ENCODE assay signal across 19 cellular contexts in genomic region chr1:79899914-79900313, GRCh38.
DNase-seq lines count a peak whose midpoint lies in the region; ATAC-seq, FAIRE-seq and TF ChIP-seq lines count a peak whose summit lies in the region.
"Had no signal": no experiment of that assay in that cellular context is flagged by ENCODE, and none has a peak within 500 bp of the region (broad histone marks: within the 10 kb centered on the region; RNA-seq: fewer than 3 reads in every experiment).

No MANE protein-coding gene starts in this region.

- H3K4me3 ChIP-seq in AG04450 (ENCODE audit: low read depth, low read length) (no peak overlapping the region), brain microvascular endothelial cell (ENCODE audit: low read depth, low read length) (no peak overlapping the region), keratinocyte (ENCODE audit: control insufficient read depth in 2 of 3, extremely low read depth in 1 of 3, insufficient read depth in 2 of 3, low read depth in 1 of 3, low read length in 3 of 3) (no peak overlapping the region)
- H3K4me3 ChIP-seq: SK-N-MC had no signal

- no peaks in the 10 kb centered on the region for H3K27me3 ChIP-seq in AG04450 (ENCODE audit: control insufficient read depth, insufficient read depth, low read length)
- no peaks in the 10 kb centered on the region for H3K27me3 ChIP-seq in brain microvascular endothelial cell (replicated peaks)
- no peaks in the 10 kb centered on the region for H3K27me3 ChIP-seq in keratinocyte (ENCODE audit: control insufficient read depth, extremely low read depth, insufficient read depth, low read length)

- dilution Hi-C loops in keratinocyte (cut with MboI; ENCODE audit: extremely low pct_ligation_motif_present, low sequenced_read_pairs) = no loop called here

- H3K9ac ChIP-seq in keratinocyte (ENCODE audit: control insufficient read depth, extremely low read depth, insufficient read depth, low read length) = no peak overlapping the region

- FAIRE-seq in keratinocyte (lab: Jason Lieb, UNC) = peak; percentile 32

- H3K4me2 ChIP-seq in keratinocyte (ENCODE audit: control insufficient read depth, extremely low read depth, insufficient read depth, low read depth, low read length) = no peak overlapping the region

- H3K36me3 ChIP-seq in brain microvascular endothelial cell (replicated peaks) (no peaks in the 10 kb centered on the region), keratinocyte (ENCODE audit: control insufficient read depth in 2 of 2, extremely low read depth in 1 of 2, insufficient read depth in 2 of 2, low read length in 2 of 2) (no peaks in the 10 kb centered on the region)

- ATAC-seq in HG02678 (IDR thresholded peaks at IDR 0.05; ENCODE audit: unreplicated experiment) = no peak
- ATAC-seq: stimulated activated memory B cell treated with anti-CD40 and anti-IgM and Interleukin-4, amounts not matched to agents 10 μg/mL and 1 μg/mL and 100 μg/mL, for 72 hours; WTC11 had no signal

- TF ChIP-seq CTCF in AG04450 (IDR thresholded peaks at IDR 0.05; ENCODE audit: low read depth, low read length) (no peak), brain microvascular endothelial cell (IDR thresholded peaks at IDR 0.05; ENCODE audit: low read depth, low read length, missing control alignments) (peak; percentile 45), keratinocyte (optimal IDR thresholded peaks at IDR 0.05 in 1 of 3, IDR thresholded peaks at IDR 0.05 in 1 of 3, conservative IDR thresholded peaks at IDR 0.05 in 1 of 3; ENCODE audit: extremely low read depth in 1 of 3, insufficient read depth in 2 of 3, low read length in 3 of 3) (peak in 1 of 3 experiments; percentile 29)

- H3K9me3 ChIP-seq in AG04450 (ENCODE audit: control insufficient read depth, insufficient read depth, low read length) (no peaks in the 10 kb centered on the region), keratinocyte (ENCODE audit: control insufficient read depth, low read depth, low read length) (no peaks in the 10 kb centered on the region)

- H3K79me2 ChIP-seq in keratinocyte (ENCODE audit: control insufficient read depth, insufficient read depth, low read length) = no peaks in the 10 kb centered on the region

- H3K9me1 ChIP-seq in keratinocyte (ENCODE audit: control insufficient read depth, extremely low read depth, insufficient read depth, low read length) = no peaks in the 10 kb centered on the region

- no peaks in the 10 kb centered on the region for H4K20me1 ChIP-seq in keratinocyte (ENCODE audit: control insufficient read depth, extremely low read depth, insufficient read depth, low read length)

- POLR2A ChIA-PET in AG04450 (lab: Yijun Ruan, JAX) = no interaction called here

- DNase-seq in AG04450 (ENCODE audit: low read depth, low spot score) (peak; percentile 97), HS-5 (ENCODE audit: low read depth) (peak; percentile 96), brain microvascular endothelial cell (peak; percentile 92), keratinocyte (ENCODE audit: low read depth, low spot score) (no peak), NCI-H2107 (lab: John Stamatoyannopoulos, UW) (no peak), GOT3 (lab: John Stamatoyannopoulos, UW) (no peak), COLO829 (ENCODE audit: low spot score) (no peak)
- DNase-seq: activated T-cell treated with anti-CD3 and anti-CD28 coated beads for 4 hours; DMS79 treated with DMSO at 0.1 percent for 48 hours; hypothalamus; mesendoderm; NCI-H1694; NCI-H82; posterior cingulate gyrus; stimulated activated CD4-positive, alpha-beta T cell treated with anti-CD3 and anti-CD28 coated beads, Interleukin-2, amount 100 ng/mL, for 48 hours had no signal

- peak overlapping the region; percentile 81 for H3K27ac ChIP-seq in AG04450 (ENCODE audit: low read depth, low read length)
- peak overlapping the region; percentile 61 for H3K27ac ChIP-seq in brain microvascular endothelial cell
- H3K27ac ChIP-seq in keratinocyte (ENCODE audit: control insufficient read depth, insufficient read depth, low read length) = no peak overlapping the region
- H3K27ac ChIP-seq: SK-N-MC had no signal

- H3K4me1 ChIP-seq in keratinocyte (ENCODE audit: control insufficient read depth, extremely low read depth, insufficient read depth, low read length) = no peaks in the 10 kb centered on the region

- CTCF ChIA-PET in AG04450 (lab: Charles Lee) = no interaction called here

- no peak overlapping the region for H2AFZ ChIP-seq in keratinocyte (ENCODE audit: control insufficient read depth, low read length)

- in situ Hi-C loops in brain microvascular endothelial cell (cut with HindIII; ENCODE audit: low pct_ligation_motif_present, low sequenced_read_pairs) = no loop called here

Comparison
In these comparisons a context has a peak if more than half of its experiments do, and no peak if none do; other contexts are left out.
1. DNase-seq: peak in AG04450 (single experiment), HS-5 (single experiment) and brain microvascular endothelial cell (single experiment); none in keratinocyte (single experiment), NCI-H2107 (single experiment), GOT3 (single experiment) and COLO829 (single experiment).